ENCODE assay signal across 11 cellular contexts in the genomic region with DNA sequence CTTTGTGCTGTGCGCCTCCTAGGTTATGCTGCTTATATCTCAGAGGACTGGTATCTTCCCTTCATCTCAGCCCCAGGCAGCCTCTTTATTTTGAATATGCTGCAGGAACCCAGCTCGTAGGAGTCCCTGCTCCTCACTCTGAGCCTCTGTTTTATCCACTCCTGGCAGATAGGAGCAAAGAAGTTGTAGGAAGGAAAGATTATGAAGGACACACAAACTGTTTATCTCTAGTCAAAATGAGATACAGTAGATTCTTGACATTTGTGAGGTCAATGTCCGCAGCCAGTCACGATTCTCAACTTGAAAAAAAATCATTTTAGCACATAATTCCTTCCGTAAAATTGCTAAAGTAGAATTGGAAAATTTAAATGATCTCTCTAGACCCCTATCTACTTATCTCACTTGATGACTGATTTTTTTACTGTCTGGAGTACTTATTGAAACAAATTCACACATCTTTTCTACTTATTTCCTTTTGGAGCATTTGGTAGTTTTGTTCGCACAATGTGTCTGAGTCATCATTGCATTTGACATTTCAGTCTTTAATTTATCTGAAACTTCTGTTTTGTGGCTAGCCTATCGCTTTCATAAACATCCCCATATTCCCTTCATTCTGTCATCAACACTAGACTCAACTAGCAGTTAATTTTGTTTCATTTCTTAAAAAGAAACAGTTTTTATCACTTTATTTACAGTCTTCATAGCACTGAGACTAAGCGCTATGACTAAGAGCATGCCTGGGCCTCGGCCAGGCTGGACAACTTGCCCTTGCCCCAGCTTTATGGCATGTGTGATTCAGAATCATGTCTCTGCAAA. TPM values are rescaled to one million over a fixed set of nuclear protein-coding genes. Genes with fewer than 3 reads are reported as not detected.
DNase-seq lines count a peak whose midpoint lies in the region; ATAC-seq, FAIRE-seq and TF ChIP-seq lines count a peak whose summit lies in the region.
"Had no signal": no experiment of that assay in that cellular context is flagged by ENCODE, and none has a peak within 500 bp of the region (broad histone marks: within the 10 kb centered on the region; RNA-seq: fewer than 3 reads in every experiment).

No MANE protein-coding gene starts in this region.

- ATAC-seq in GM12878 (peak; percentile 41), pancreas (no peak)
- ATAC-seq in natural killer cell treated with Interleukin-12 subunit alpha and Interleukin-12 subunit beta and Interleukin-15 and Interleukin-18, amount 100 ng/mL, for 72 hours: peak; percentile 81 to 93

- H3K4me1 Mint-ChIP-seq in natural killer cell treated with Interleukin-12 subunit alpha and Interleukin-12 subunit beta and Interleukin-15 and Interleukin-18, amount 100 ng/mL, for 72 hours (ENCODE audit: low read depth in 2 of 2): peaks cover 29 to 32% of the 10 kb centered on the region in 2 donors

- H3K27ac Mint-ChIP-seq in natural killer cell treated with Interleukin-12 subunit alpha and Interleukin-12 subunit beta and Interleukin-15 and Interleukin-18, amount 100 ng/mL, for 72 hours: peak overlapping the region; percentile 48 to 82
- H3K27ac Mint-ChIP-seq: memory B cell had no signal

- TF ChIP-seq EP300 in GM12878 (IDR thresholded peaks at IDR 0.05; ENCODE audit: borderline replicate concordance in 1 of 2, control insufficient read depth in 1 of 2, low read depth in 2 of 2, low read length in 2 of 2): no peak

- RAD21 ChIA-PET in GM12878 (lab: Charles Lee; ENCODE audit: unreplicated experiment): no interaction called here

- no peaks in the 10 kb centered on the region for H3K4me1 ChIP-seq in GM12878 (ENCODE audit: control insufficient read depth, insufficient read depth, low read length)
- no peaks in the 10 kb centered on the region for H3K4me1 ChIP-seq in pancreas

- H3K4me3 Mint-ChIP-seq in natural killer cell treated with Interleukin-12 subunit alpha and Interleukin-12 subunit beta and Interleukin-15 and Interleukin-18, amount 100 ng/mL, for 72 hours: peak overlapping the region; percentile 81
- H3K4me3 Mint-ChIP-seq: memory B cell had no signal

- no peaks in the 10 kb centered on the region for H4K20me1 ChIP-seq in GM12878 (ENCODE audit: control insufficient read depth, insufficient read depth)

- no peaks in the 10 kb centered on the region for H3K27me3 Mint-ChIP-seq in natural killer cell treated with Interleukin-12 subunit alpha and Interleukin-12 subunit beta and Interleukin-15 and Interleukin-18, amount 100 ng/mL, for 72 hours
- H3K27me3 Mint-ChIP-seq: memory B cell had no signal

- POLR2A ChIA-PET in GM12878 (lab: Charles Lee): no interaction called here

- H3K79me2 ChIP-seq in GM12878 (ENCODE audit: control insufficient read depth, insufficient read depth, low read length): no peaks in the 10 kb centered on the region

- SMC1A ChIA-PET in GM12878 (lab: Charles Lee; ENCODE audit: uncharacterized antibody, unreplicated experiment): no interaction called here

- H3K9me3 Mint-ChIP-seq in natural killer cell treated with Interleukin-12 subunit alpha and Interleukin-12 subunit beta and Interleukin-15 and Interleukin-18, amount 100 ng/mL, for 72 hours: no peaks in the 10 kb centered on the region
- H3K9me3 Mint-ChIP-seq: memory B cell had no signal

- H3K27ac ChIP-seq in GM12878 (ENCODE audit: control insufficient read depth, insufficient read depth): no peak overlapping the region
- H3K27ac ChIP-seq in pancreas: no peak overlapping the region

- H3K9ac ChIP-seq in GM12878 (ENCODE audit: control insufficient read depth, insufficient read depth, low read length): no peak overlapping the region

- H3K36me3 ChIP-seq in GM12878 (ENCODE audit: control insufficient read depth in 2 of 2, insufficient read depth in 2 of 2, low read length in 1 of 2) (no peaks in the 10 kb centered on the region), pancreas (no peaks in the 10 kb centered on the region)

- no peak overlapping the region for H3K4me3 ChIP-seq in GM12878
- H3K4me3 ChIP-seq in pancreas: no peak overlapping the region

- 93% methylated on average over 9 of the region's 9 CpGs for WGBS in GM12878 (ENCODE audit: insufficient coverage, insufficient replicate concordance, low lambda C conversion rate, missing lambda C conversion rate)
- 90 to 92% methylated on average over 9 of the region's 9 CpGs for WGBS in pancreas, 2 donors

- no peak for TF ChIP-seq RAD21 in GM12878 (IDR thresholded peaks at IDR 0.05; ENCODE audit: insufficient read depth, low read depth, low read length)

- CTCF ChIA-PET in GM12878 (lab: Yijun Ruan, JAX): no interaction called here

- no peak overlapping the region for H2AFZ ChIP-seq in GM12878 (ENCODE audit: control insufficient read depth, low read depth, low read length)

- DNase-seq in EH (ENCODE audit: low read depth) (peak; percentile 88), NCI-H226 (peak; percentile 72), GM12878 (ENCODE audit: low read depth, low spot score) (no peak), GOT3 (lab: John Stamatoyannopoulos, UW) (no peak), AML-193 (lab: John Stamatoyannopoulos, UW) (no peak), NCI-H446 (lab: John Stamatoyannopoulos, UW) (no peak), pancreas (no peak)
- no peak for DNase-seq in natural killer cell treated with Interleukin-12 subunit alpha and Interleukin-12 subunit beta and Interleukin-15 and Interleukin-18, amount 100 ng/mL, for 72 hours (ENCODE audit: low spot score)
- DNase-seq: MM.1S, SW 1271 had no signal

- BruUV-seq in GM12878 (replicated peaks; lab: Mats Ljungman, UMichigan): no TSS peak

- no peak overlapping the region for H3K4me2 ChIP-seq in GM12878 (ENCODE audit: control insufficient read depth, insufficient read depth)

- H3K27me3 ChIP-seq in GM12878 (replicated peaks in 1 of 2; ENCODE audit: control insufficient read depth in 2 of 2, insufficient read depth in 2 of 2, low read length in 1 of 2) (no peaks in the 10 kb centered on the region), pancreas (no peaks in the 10 kb centered on the region)

- no peak for FAIRE-seq in GM12878 (lab: Jason Lieb, UNC)
- no peak for FAIRE-seq in pancreas (lab: Jason Lieb, UNC)

- H3K36me3 Mint-ChIP-seq in natural killer cell treated with Interleukin-12 subunit alpha and Interleukin-12 subunit beta and Interleukin-15 and Interleukin-18, amount 100 ng/mL, for 72 hours: no peaks in the 10 kb centered on the region

- in situ Hi-C loops in GM12878 (cut with MboI): no loop called here

- H3K9me3 ChIP-seq in GM12878 (replicated peaks; ENCODE audit: control insufficient read depth, insufficient read depth, low read length) (no peaks in the 10 kb centered on the region), pancreas (no peaks in the 10 kb centered on the region)

- intact Hi-C loops in GM12878 (cut with micrococcal nuclease; ENCODE audit: unreplicated experiment): loop anchor here (10.0 kb wide), 1 partner anchor 721 kb away; no protein-coding TSS in a partner anchor
- intact Hi-C loops in pancreas (cut with DNase I): no loop called here

- no peak for TF ChIP-seq POLR2A in GM12878 (IDR thresholded peaks at IDR 0.05; ENCODE audit: low read depth, low read length)

- TF ChIP-seq CTCF in GM12878 (IDR thresholded peaks at IDR 0.05 in 2 of 3, conservative IDR thresholded peaks at IDR 0.05 in 1 of 3; ENCODE audit: control insufficient read depth in 2 of 3, extremely low read depth in 1 of 3, insufficient read depth in 1 of 3, low read depth in 3 of 3, low read length in 3 of 3) (no peak), pancreas (IDR thresholded peaks at IDR 0.05) (no peak)

TF ChIP-seq in GM12878, 131 proteins besides CTCF, POLR2A, EP300 and RAD21 (continues in another document):
- TF ChIP-seq, protein P1, sequence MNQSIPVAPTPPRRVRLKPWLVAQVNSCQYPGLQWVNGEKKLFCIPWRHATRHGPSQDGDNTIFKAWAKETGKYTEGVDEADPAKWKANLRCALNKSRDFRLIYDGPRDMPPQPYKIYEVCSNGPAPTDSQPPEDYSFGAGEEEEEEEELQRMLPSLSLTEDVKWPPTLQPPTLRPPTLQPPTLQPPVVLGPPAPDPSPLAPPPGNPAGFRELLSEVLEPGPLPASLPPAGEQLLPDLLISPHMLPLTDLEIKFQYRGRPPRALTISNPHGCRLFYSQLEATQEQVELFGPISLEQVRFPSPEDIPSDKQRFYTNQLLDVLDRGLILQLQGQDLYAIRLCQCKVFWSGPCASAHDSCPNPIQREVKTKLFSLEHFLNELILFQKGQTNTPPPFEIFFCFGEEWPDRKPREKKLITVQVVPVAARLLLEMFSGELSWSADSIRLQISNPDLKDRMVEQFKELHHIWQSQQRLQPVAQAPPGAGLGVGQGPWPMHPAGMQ (IDR thresholded peaks at IDR 0.05; ENCODE audit: borderline replicate concordance): no peak
- no peak for TF ChIP-seq ELK1 (IDR thresholded peaks at IDR 0.05; ENCODE audit: low read depth, low read length)

RNA-seq across cellular contexts. Expression of gene L3MBTL3, which starts 15.8 kb away (rescaled TPM):
- total RNA-seq in GM12878 (2013; cell fraction: nucleolus; rRNA removed): 24.3 and 28.1 TPM in 2 replicates
- total RNA-seq in GM12878 (2014; rRNA removed): 2.9 and 4.2 TPM in 2 replicates
- 5.3 and 6.5 TPM in 2 replicates for total RNA-seq in GM12878 (2014; rRNA removed; fragmentation: Illumina TruSeq; extraction: Trizol)
- total RNA-seq in GM12878 (2021): 5.3 and 9.4 TPM in 2 replicates
- 3.7 TPM for polyA plus RNA-seq in GM12878 (2011; ENCODE audit: low read depth)
- polyA plus RNA-seq in GM12878 (2011; rRNA removed): 8.8 and 8.9 TPM in 2 replicates
- polyA plus RNA-seq in GM12878 (2011; cell fraction: cytosol; rRNA removed): 2.7 and 3.1 TPM in 2 replicates
- polyA plus RNA-seq in GM12878 (2011; cell fraction: nucleus; rRNA removed): 10.1 and 16.3 TPM in 2 replicates
- polyA plus RNA-seq in GM12878 (2012): 3.6 and 5.4 TPM in 2 replicates
- 6.9 and 8.6 TPM in 2 replicates for polyA plus RNA-seq in GM12878 (2014; fragmentation: Illumina TruSeq; extraction: Trizol)
- 1 to 10 TPM; 1.6 to 6.2 TPM for polyA plus RNA-seq in GM12878 (2014; fragmentation: Nextera tagmentation; extraction: Ambion mirVana)
- polyA plus RNA-seq in GM12878 (2014; rRNA removed): 6.0 and 6.2 TPM in 2 replicates
- 1 to 10 TPM in 1 of 2 experiments, under 1 TPM in 1; 0.71 to 2.0 TPM for polyA plus RNA-seq in GM12878 (2016; fragmentation: Nextera tagmentation; extraction: Ambion mirVana)
- polyA minus RNA-seq in GM12878 (2011; rRNA and poly(A)+ RNA removed): 4.0 and 7.5 TPM in 2 replicates
- polyA minus RNA-seq in GM12878 (2011; cell fraction: cytosol; rRNA and poly(A)+ RNA removed): 2.7 and 6.0 TPM in 2 replicates
- 8.3 and 13.3 TPM in 2 replicates for polyA minus RNA-seq in GM12878 (2011; cell fraction: nucleus; rRNA and poly(A)+ RNA removed)
- 10 to 100 TPM in 1 of 2 donors, 1 to 10 TPM in 1; 7.4 to 12.5 TPM for total RNA-seq in natural killer cell treated with Interleukin-12 subunit alpha and Interleukin-12 subunit beta and Interleukin-15 and Interleukin-18, amount 100 ng/mL, for 72 hours
- 1 to 10 TPM; 1.0 to 5.3 (median 3.6) TPM for total RNA-seq in pancreas
- 1 to 10 TPM in 1 of 2 donors, under 1 TPM in 1; 0.95 to 3.2 TPM for polyA plus RNA-seq in pancreas

Comparison
In these comparisons a context has a peak if more than half of its experiments do, and no peak if none do; other contexts are left out.
1. DNase-seq: peak in EH (single experiment) and NCI-H226 (single experiment); none in GM12878 (single experiment), natural killer cell treated with Interleukin-12 subunit alpha and Interleukin-12 subunit beta and Interleukin-15 and Interleukin-18, amount 100 ng/mL, for 72 hours (single experiment), GOT3 (single experiment), AML-193 (0 of 2), NCI-H446 (0 of 2) and pancreas (0 of 6).
2. ATAC-seq: peak in GM12878 (single experiment) and natural killer cell treated with Interleukin-12 subunit alpha and Interleukin-12 subunit beta and Interleukin-15 and Interleukin-18, amount 100 ng/mL, for 72 hours (2 of 2); none in pancreas (0 of 4).